ENCODE assay signal across 8 cellular contexts in genomic region chr10:101297901-101298451, GRCh38. TPM values are rescaled to one million over a fixed set of nuclear protein-coding genes. Genes with fewer than 3 reads are reported as not detected.
DNase-seq lines count a peak whose midpoint lies in the region; ATAC-seq and TF ChIP-seq lines count a peak whose summit lies in the region.

No MANE protein-coding gene starts in this region.

- no peak overlapping the region for H3K27ac ChIP-seq in brain microvascular endothelial cell

- TF ChIP-seq CTCF in brain microvascular endothelial cell (IDR thresholded peaks at IDR 0.05; ENCODE audit: low read depth, low read length, missing control alignments) = peak; percentile 97

- DNase-seq in ELF-1 (ENCODE audit: low read depth, low spot score) = peak; percentile 94
- peak; percentile 80 for DNase-seq in KBM-7
- DNase-seq in UCSD-AML1 (lab: John Stamatoyannopoulos, UW; ENCODE audit: unreplicated experiment) = peak; percentile 62
- peak; percentile 51 for DNase-seq in brain microvascular endothelial cell
- peak; percentile 29 to 77 for DNase-seq in left colon
- DNase-seq in stimulated activated CD4-positive, alpha-beta T cell treated with anti-CD3 and anti-CD28 coated beads, Interleukin-4, amount 100 ng/mL, for 48 hours (ENCODE audit: low read depth in 2 of 2) = peak; percentile 69 to 81

- ATAC-seq in left colon (peak; percentile 71), HG03095 (IDR thresholded peaks at IDR 0.05; ENCODE audit: unreplicated experiment) (no peak), GM21367 (IDR thresholded peaks at IDR 0.05; ENCODE audit: unreplicated experiment) (no peak)

- H3K4me3 ChIP-seq in brain microvascular endothelial cell (ENCODE audit: low read depth, low read length) = no peak overlapping the region

- intact Hi-C loops in left colon (cut with DNase I, micrococcal nuclease) = no loop called here

- H3K36me3 ChIP-seq in brain microvascular endothelial cell (replicated peaks) = no peaks in the 10 kb centered on the region

- peaks cover 24% of the 10 kb centered on the region for H3K27me3 ChIP-seq in brain microvascular endothelial cell (replicated peaks)

- in situ Hi-C loops in KBM-7 (cut with MboI; ENCODE audit: low pct_unique_long_range_greater_than_20kb, low sequenced_read_pairs) = loop anchor here (25.0 kb wide), 1 partner anchor 264 kb away; no protein-coding TSS in a partner anchor
- in situ Hi-C loops in brain microvascular endothelial cell (cut with HindIII; ENCODE audit: low pct_ligation_motif_present, low sequenced_read_pairs) = no loop called here

RNA-seq across cellular contexts. Expression of gene BTRC, which starts 56.0 kb away (rescaled TPM):
- 10 to 100 TPM; 13.0 to 15.5 TPM for total RNA-seq in left colon
